11 cellular contexts compared by ENCODE assay signal in the genomic region with DNA sequence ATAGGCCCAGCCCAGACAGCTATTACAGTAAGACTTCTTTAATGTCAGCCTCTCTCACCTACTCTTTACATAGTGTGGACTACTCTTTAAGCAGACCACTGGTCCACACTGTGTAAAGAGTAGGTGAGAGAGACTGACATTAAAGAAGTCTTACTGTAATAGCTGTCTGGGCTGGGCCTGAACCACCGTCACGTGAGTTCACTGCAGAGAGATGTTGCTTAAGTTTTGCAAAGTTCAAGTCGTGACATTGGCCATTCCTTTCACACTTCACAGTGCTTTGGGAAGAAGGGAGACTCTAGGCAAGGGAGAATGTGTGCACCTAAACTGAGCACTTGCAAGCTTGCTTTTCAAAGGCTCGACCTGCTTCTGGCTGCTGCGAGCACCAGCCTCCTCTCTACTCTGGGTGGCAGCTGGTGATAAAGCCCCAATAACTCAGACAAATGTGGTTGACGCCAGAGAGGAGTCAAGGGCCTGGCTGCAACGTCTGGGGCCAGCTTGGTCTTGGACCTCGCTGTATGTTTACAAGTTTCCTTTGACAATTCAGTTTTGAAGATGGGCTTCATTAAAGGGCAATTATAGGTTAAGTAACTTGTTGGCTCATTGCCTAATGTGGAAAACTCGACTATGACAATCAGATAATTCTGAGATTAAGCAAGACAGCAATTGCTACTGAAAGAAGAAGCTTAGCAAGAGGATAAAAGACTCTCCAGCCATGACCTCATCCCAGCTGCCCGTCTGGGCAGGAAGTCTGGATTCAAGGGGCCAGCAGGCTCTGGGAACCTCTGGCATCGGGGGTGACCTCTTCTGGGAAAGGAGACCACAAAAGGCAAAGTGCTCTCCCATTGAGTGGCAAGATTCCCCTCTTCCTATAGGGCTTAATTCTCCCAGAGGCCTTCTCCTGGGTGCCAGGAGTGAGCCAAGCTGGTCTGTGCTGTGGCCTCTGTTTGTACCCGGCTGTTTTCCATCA.
DNase-seq lines count a peak whose midpoint lies in the region; FAIRE-seq and TF ChIP-seq lines count a peak whose summit lies in the region.
"Had no signal": no experiment of that assay in that cellular context is flagged by ENCODE, and none has a peak within 500 bp of the region (broad histone marks: within the 10 kb centered on the region; RNA-seq: fewer than 3 reads in every experiment).

No MANE protein-coding gene starts in this region.

- no peak overlapping the region for H3K23ac ChIP-seq in trophoblast cell (ENCODE audit: low read length)

- peaks cover 31% of the 10 kb centered on the region for H3K27me3 Mint-ChIP-seq in astrocyte (ENCODE audit: low read depth, unreplicated experiment)

- peak overlapping the region; percentile 46 for H3K4me3 Mint-ChIP-seq in astrocyte (ENCODE audit: unreplicated experiment)
- H3K4me3 Mint-ChIP-seq: stimulated activated naive B cell treated with anti-CD40 and anti-IgM and Interleukin-4, amounts not matched to agents 10 μg/mL and 1 μg/mL and 100 μg/mL, for 72 hours had no signal

- peak overlapping the region; percentile 4 for H2BK120ac ChIP-seq in trophoblast cell (ENCODE audit: insufficient read depth, low read length, poor library complexity)

- H3K79me2 ChIP-seq in astrocyte (ENCODE audit: insufficient read depth, low read length): no peaks in the 10 kb centered on the region
- H3K79me2 ChIP-seq in trophoblast cell (ENCODE audit: control insufficient read depth, insufficient read depth, low read length, poor library complexity): no peaks in the 10 kb centered on the region
- no peaks in the 10 kb centered on the region for H3K79me2 ChIP-seq in mammary epithelial cell (ENCODE audit: insufficient read depth, low read length)

- DNase-seq in GM04503 (ENCODE audit: low read depth) (peak; percentile 34), NCI-H1417 (lab: John Stamatoyannopoulos, UW) (peak; percentile 57 to 94 (median 75)), astrocyte (ENCODE audit: low read depth) (peak; percentile 55), trophoblast cell (peak; percentile 62 to 85), germinal center (ENCODE audit: low spot score) (no peak), cerebellar cortex (ENCODE audit: low spot score) (no peak), mammary epithelial cell (no peak), ovary (no peak)
- DNase-seq: stimulated activated naive B cell treated with anti-CD40 and anti-IgM and Interleukin-4, amounts not matched to agents 10 μg/mL and 1 μg/mL and 100 μg/mL, for 72 hours had no signal

- H3K4ac ChIP-seq in trophoblast cell (ENCODE audit: low read depth, low read length): no peak overlapping the region

- TF ChIP-seq CTCF in astrocyte (IDR thresholded peaks at IDR 0.05; ENCODE audit: insufficient read depth, low read depth, low read length) (no peak), mammary epithelial cell (conservative IDR thresholded peaks at IDR 0.05 in 1 of 2, IDR thresholded peaks at IDR 0.05 in 1 of 2; ENCODE audit: extremely low read depth in 1 of 2, insufficient read depth in 1 of 2, low read depth in 1 of 2, low read length in 2 of 2) (no peak), ovary (IDR thresholded peaks at IDR 0.05) (no peak)

- H3K4me2 ChIP-seq in astrocyte (ENCODE audit: low read length): no peak overlapping the region
- no peak overlapping the region for H3K4me2 ChIP-seq in trophoblast cell (ENCODE audit: low read length)
- no peak overlapping the region for H3K4me2 ChIP-seq in mammary epithelial cell (ENCODE audit: insufficient read depth, low read depth, low read length)

- no peak for TF ChIP-seq POLR2A in ovary (IDR thresholded peaks at IDR 0.05)

- dilution Hi-C loops in mammary epithelial cell (cut with HindIII; ENCODE audit: low sequenced_read_pairs): loop anchor here (5.0 kb wide), 1 partner anchor 92 kb away; no protein-coding TSS in a partner anchor

- H2BK5ac ChIP-seq in trophoblast cell (ENCODE audit: low read depth, low read length, poor library complexity): no peak overlapping the region

- no CpG with 5 or more reads among the region's 12 CpGs for WGBS in trophoblast cell (ENCODE audit: extremely low coverage, insufficient coverage, insufficient read length)
- WGBS in mammary epithelial cell (ENCODE audit: low coverage, missing lambda C conversion rate): 77% methylated on average over 10 of the region's 12 CpGs
- 79 to 81% (median 80%) methylated on average over 12 of the region's 12 CpGs for WGBS in ovary, 3 donors

- no peak overlapping the region for H4K12ac ChIP-seq in trophoblast cell (ENCODE audit: low read depth, low read length)

- no peak overlapping the region for H2AFZ ChIP-seq in astrocyte (ENCODE audit: low read depth, low read length)
- H2AFZ ChIP-seq in trophoblast cell (ENCODE audit: insufficient read depth, low read length, poor library complexity): no peak overlapping the region
- no peak overlapping the region for H2AFZ ChIP-seq in mammary epithelial cell (ENCODE audit: low read depth, low read length)

- H3K9me3 Mint-ChIP-seq in astrocyte (ENCODE audit: unreplicated experiment): peaks cover 21% of the 10 kb centered on the region

- H3K27ac Mint-ChIP-seq in astrocyte (ENCODE audit: unreplicated experiment): peak overlapping the region; percentile 93
- H3K27ac Mint-ChIP-seq: stimulated activated naive B cell treated with anti-CD40 and anti-IgM and Interleukin-4, amounts not matched to agents 10 μg/mL and 1 μg/mL and 100 μg/mL, for 72 hours had no signal

- FAIRE-seq in astrocyte (lab: Jason Lieb, UNC): no peak

- H3K9me3 ChIP-seq in astrocyte (ENCODE audit: insufficient read depth, low read depth, low read length) (peaks cover 5% of the 10 kb centered on the region), trophoblast cell (ENCODE audit: insufficient read depth, low read depth, low read length) (no peaks in the 10 kb centered on the region), mammary epithelial cell (replicated peaks; ENCODE audit: insufficient read depth, low read length) (peaks cover 5% of the 10 kb centered on the region), ovary (no peaks in the 10 kb centered on the region)

- no peak overlapping the region for H3K14ac ChIP-seq in trophoblast cell (ENCODE audit: low read length)

- H2AK5ac ChIP-seq in trophoblast cell (ENCODE audit: low read length): no peak overlapping the region

- H3K18ac ChIP-seq in trophoblast cell (ENCODE audit: low read length): no peak overlapping the region

- H3K9ac ChIP-seq in astrocyte (ENCODE audit: low read length): no peak overlapping the region
- no peak overlapping the region for H3K9ac ChIP-seq in trophoblast cell (ENCODE audit: low read length)
- no peak overlapping the region for H3K9ac ChIP-seq in mammary epithelial cell (ENCODE audit: insufficient read depth, low read length)

- H3K4me1 ChIP-seq in astrocyte (ENCODE audit: insufficient read depth, low read length): peaks cover 6% of the 10 kb centered on the region
- H3K4me1 ChIP-seq in trophoblast cell (ENCODE audit: control insufficient read depth in 1 of 2, insufficient read depth in 2 of 2, low read length in 2 of 2): peaks cover 19 to 25% of the 10 kb centered on the region in 2 experiments
- no peaks in the 10 kb centered on the region for H3K4me1 ChIP-seq in mammary epithelial cell (ENCODE audit: insufficient read depth, low read length)
- no peaks in the 10 kb centered on the region for H3K4me1 ChIP-seq in ovary (ENCODE audit: insufficient read depth)

- H2BK12ac ChIP-seq in trophoblast cell (ENCODE audit: low read length): no peak overlapping the region

- H4K20me1 ChIP-seq in astrocyte (ENCODE audit: insufficient read depth, low read length): no peaks in the 10 kb centered on the region
- no peaks in the 10 kb centered on the region for H4K20me1 ChIP-seq in mammary epithelial cell (ENCODE audit: insufficient read depth, low read length)

- H3K36me3 ChIP-seq in astrocyte (ENCODE audit: insufficient read depth, low read length) (no peaks in the 10 kb centered on the region), trophoblast cell (ENCODE audit: control insufficient read depth in 1 of 2, insufficient read depth in 2 of 2, low read length in 2 of 2) (no peaks in the 10 kb centered on the region), mammary epithelial cell (ENCODE audit: insufficient read depth, low read length) (no peaks in the 10 kb centered on the region), ovary (no peaks in the 10 kb centered on the region)
- H3K36me3 ChIP-seq: right lobe of liver had no signal

- no peak overlapping the region for H4K8ac ChIP-seq in trophoblast cell (ENCODE audit: low read depth, low read length)

- H3K79me1 ChIP-seq in trophoblast cell (ENCODE audit: low read length): peaks cover 3% of the 10 kb centered on the region

- no peak for TF ChIP-seq EP300 in ovary (IDR thresholded peaks at IDR 0.05)

- no peak overlapping the region for H4K91ac ChIP-seq in trophoblast cell (ENCODE audit: low read depth, low read length)

- H3K27ac ChIP-seq in astrocyte (ENCODE audit: low read depth, low read length) (no peak overlapping the region), trophoblast cell (ENCODE audit: low read depth, low read length) (peak overlapping the region; percentile 1), mammary epithelial cell (ENCODE audit: insufficient read depth, low read depth, low read length) (no peak overlapping the region), ovary (no peak overlapping the region)
- H3K27ac ChIP-seq: right lobe of liver, RWPE1 had no signal

- BruUV-seq in mammary epithelial cell (replicated peaks; lab: Mats Ljungman, UMichigan): no TSS peak

- in situ Hi-C loops in mammary epithelial cell (cut with MboI; ENCODE audit: low sequenced_read_pairs in 2 of 2): no loop called here

- intact Hi-C loops in mammary epithelial cell (cut with micrococcal nuclease): no loop called here
- intact Hi-C loops in ovary (cut with DNase I): no loop called here

- H3K4me3 ChIP-seq in astrocyte (ENCODE audit: insufficient read depth, low read depth, low read length): no peak overlapping the region
- H3K4me3 ChIP-seq in trophoblast cell (ENCODE audit: low read depth, low read length): no peak overlapping the region
- no peak overlapping the region for H3K4me3 ChIP-seq in mammary epithelial cell (replicated peaks in 1 of 3; ENCODE audit: insufficient read depth in 1 of 3, low read depth in 2 of 3, low read length in 3 of 3)
- H3K4me3 ChIP-seq in ovary: no peak overlapping the region
- H3K4me3 ChIP-seq: right lobe of liver had no signal

- H3K27me3 ChIP-seq in astrocyte (ENCODE audit: insufficient read depth, low read length) (peaks cover 13% of the 10 kb centered on the region), trophoblast cell (ENCODE audit: insufficient read depth, low read length) (no peaks in the 10 kb centered on the region), mammary epithelial cell (ENCODE audit: insufficient read depth, low read length) (peaks cover 9% of the 10 kb centered on the region), ovary (no peaks in the 10 kb centered on the region)
- H3K27me3 ChIP-seq: right lobe of liver had no signal

- CTCF ChIA-PET in mammary epithelial cell (lab: Charles Lee; ENCODE audit: low non-redundant PET): no interaction called here

- no peaks in the 10 kb centered on the region for H3K36me3 Mint-ChIP-seq in astrocyte (ENCODE audit: low read depth, unreplicated experiment)
- H3K36me3 Mint-ChIP-seq: stimulated activated naive B cell treated with anti-CD40 and anti-IgM and Interleukin-4, amounts not matched to agents 10 μg/mL and 1 μg/mL and 100 μg/mL, for 72 hours had no signal

- peaks cover 12% of the 10 kb centered on the region for H3K4me1 Mint-ChIP-seq in astrocyte (ENCODE audit: low read depth, unreplicated experiment)

Comparison
In these comparisons a context has a peak if more than half of its experiments do, and no peak if none do; other contexts are left out.
1. DNase-seq: peak in GM04503 (single experiment), NCI-H1417 (3 of 3), astrocyte (single experiment) and trophoblast cell (2 of 2); none in germinal center (single experiment), cerebellar cortex (single experiment), mammary epithelial cell (single experiment) and ovary (0 of 5).